Comparison of ENCODE assay signal across 8 cellular contexts in genomic region chr1:9688599-9688998, GRCh38. TPM values are rescaled to one million over a fixed set of nuclear protein-coding genes. Genes with fewer than 3 reads are reported as not detected.
DNase-seq lines count a peak whose midpoint lies in the region; ATAC-seq and TF ChIP-seq lines count a peak whose summit lies in the region.

No MANE protein-coding gene starts in this region.

- peaks cover 49% of the 10 kb centered on the region for H3K36me3 Mint-ChIP-seq in activated T-cell treated with anti-CD3 and anti-CD28 coated beads, Interleukin-2, amount 50 U/mL, for 24 hours (ENCODE audit: low read depth)
- peaks cover 11% of the 10 kb centered on the region for H3K36me3 Mint-ChIP-seq in activated naive CD8-positive, alpha-beta T cell

- no peaks in the 10 kb centered on the region for H3K36me3 ChIP-seq in kidney epithelial cell (ENCODE audit: control insufficient read depth, insufficient read depth, low read length)
- peaks cover 2% of the 10 kb centered on the region for H3K36me3 ChIP-seq in thymus (ENCODE audit: control insufficient read depth, insufficient read depth)

- no peaks in the 10 kb centered on the region for H3K9me3 Mint-ChIP-seq in activated T-cell treated with anti-CD3 and anti-CD28 coated beads, Interleukin-2, amount 50 U/mL, for 24 hours
- no peaks in the 10 kb centered on the region for H3K9me3 Mint-ChIP-seq in activated naive CD8-positive, alpha-beta T cell (ENCODE audit: low read depth)

- no peak for TF ChIP-seq CTCF in kidney epithelial cell (IDR thresholded peaks at IDR 0.05; ENCODE audit: insufficient read depth, low read length, poor library complexity, severe bottlenecking)

- peaks cover 31% of the 10 kb centered on the region for H3K4me1 ChIP-seq in thymus (ENCODE audit: control insufficient read depth, insufficient read depth, low read length)

- no peaks in the 10 kb centered on the region for H3K27me3 ChIP-seq in kidney epithelial cell (ENCODE audit: control insufficient read depth, insufficient read depth, low read length)
- no peaks in the 10 kb centered on the region for H3K27me3 ChIP-seq in thymus (ENCODE audit: control insufficient read depth, insufficient read depth)

- no peak for DNase-seq in activated T-cell treated with anti-CD3 and anti-CD28 coated beads, Interleukin-2, amount 50 U/mL, for 24 hours
- no peak for DNase-seq in activated T-cell treated with anti-CD3 and anti-CD28 coated beads, Interleukin-2, amount 50 U/mL, for 48 hours
- DNase-seq in kidney epithelial cell (ENCODE audit: low read depth) = no peak
- DNase-seq in NCI-H187 treated with DMSO at 0.1 percent for 48 hours (lab: John Stamatoyannopoulos, UW) = no peak
- DNase-seq in SIG-M5 treated with dmso at 0.1 percent for 504 hours (lab: John Stamatoyannopoulos, UW; ENCODE audit: unreplicated experiment) = no peak

- H3K4me1 Mint-ChIP-seq in activated T-cell treated with anti-CD3 and anti-CD28 coated beads, Interleukin-2, amount 50 U/mL, for 24 hours (ENCODE audit: low read depth) = peaks cover 73% of the 10 kb centered on the region
- H3K4me1 Mint-ChIP-seq in activated naive CD8-positive, alpha-beta T cell (ENCODE audit: low read depth) = peaks cover 73% of the 10 kb centered on the region

- no peak for ATAC-seq in GM21390 (IDR thresholded peaks at IDR 0.05; ENCODE audit: unreplicated experiment)

- H3K27ac ChIP-seq in thymus (ENCODE audit: low read depth) = no peak overlapping the region

- H3K27ac Mint-ChIP-seq in activated T-cell treated with anti-CD3 and anti-CD28 coated beads, Interleukin-2, amount 50 U/mL, for 24 hours = peak overlapping the region; percentile 90
- peak overlapping the region; percentile 87 for H3K27ac Mint-ChIP-seq in activated naive CD8-positive, alpha-beta T cell

- no peaks in the 10 kb centered on the region for H3K27me3 Mint-ChIP-seq in activated T-cell treated with anti-CD3 and anti-CD28 coated beads, Interleukin-2, amount 50 U/mL, for 24 hours
- no peaks in the 10 kb centered on the region for H3K27me3 Mint-ChIP-seq in activated naive CD8-positive, alpha-beta T cell

- WGBS in thymus = 91% methylated on average over 14 of the region's 14 CpGs

- H3K4me3 ChIP-seq in kidney epithelial cell (ENCODE audit: low read depth, low read length) (peak overlapping the region; percentile 47), thymus (ENCODE audit: low read length) (peak overlapping the region; percentile 74)

- H3K9me3 ChIP-seq in thymus (ENCODE audit: control insufficient read depth) = no peaks in the 10 kb centered on the region

- H3K4me3 Mint-ChIP-seq in activated T-cell treated with anti-CD3 and anti-CD28 coated beads, Interleukin-2, amount 50 U/mL, for 24 hours = peak overlapping the region; percentile 74
- peak overlapping the region; percentile 83 for H3K4me3 Mint-ChIP-seq in activated naive CD8-positive, alpha-beta T cell

RNA-seq across cellular contexts. Expression of gene PIK3CD, which starts 37.1 kb away (rescaled TPM):
- 40.7 and 46.4 TPM in 2 replicates for total RNA-seq in kidney epithelial cell
- polyA plus RNA-seq in thymus = 30.4 TPM
